In genomic region chr12:14995583-14996425, GRCh38 we compare ENCODE assay signal across 8 cellular contexts. TPM values are rescaled to one million over a fixed set of nuclear protein-coding genes. Genes with fewer than 3 reads are reported as not detected.
DNase-seq lines count a peak whose midpoint lies in the region; ATAC-seq and TF ChIP-seq lines count a peak whose summit lies in the region.

No MANE protein-coding gene starts in this region.

- peaks cover 24% of the 10 kb centered on the region for H3K4me1 Mint-ChIP-seq in activated CD8-positive, alpha-beta T cell treated with anti-CD3 and anti-CD28 coated beads for 36 hours (ENCODE audit: low read depth)
- no peaks in the 10 kb centered on the region for H3K4me1 Mint-ChIP-seq in glutamatergic neuron (ENCODE audit: low read depth, unreplicated experiment)

- H3K4me1 ChIP-seq in spleen: peaks cover 0 to 33% (median 8%) of the 10 kb centered on the region in 6 donors

- CTCF ChIA-PET in AG04449 (lab: Yijun Ruan, JAX): interaction anchor here (0.6 to 10.3 kb wide), 35 partner anchors 9 to 759 kb away, joined by 3 to 179 read pairs (median 4); partner anchors contain the start of genes ART4, C12orf60, ERP27 and RERG
- CTCF ChIA-PET in activated CD8-positive, alpha-beta T cell treated with anti-CD3 and anti-CD28 coated beads for 36 hours (lab: Charles Lee): interaction anchor here (0.6 to 6.0 kb wide), 42 partner anchors 8 to 385 kb away, joined by 3 to 95 read pairs (median 4); partner anchors contain the start of genes ART4, C12orf60, ERP27 and PDE6H

- H3K36me3 Mint-ChIP-seq in activated CD8-positive, alpha-beta T cell treated with anti-CD3 and anti-CD28 coated beads for 36 hours (ENCODE audit: low read depth): no peaks in the 10 kb centered on the region
- H3K36me3 Mint-ChIP-seq in glutamatergic neuron (ENCODE audit: unreplicated experiment): no peaks in the 10 kb centered on the region

- H3K27ac ChIP-seq in spleen: no peak overlapping the region

- TF ChIP-seq CTCF in AG04449 (IDR thresholded peaks at IDR 0.05; ENCODE audit: insufficient read depth, low read length, missing control alignments): peak; percentile 25
- peak; percentile 15; the same call in 1 of the 2 replicates for TF ChIP-seq CTCF in GM12875 (IDR thresholded peaks at IDR 0.05; ENCODE audit: borderline replicate concordance, insufficient read depth, low read depth, low read length)
- peak; percentile 61 for TF ChIP-seq CTCF in activated CD8-positive, alpha-beta T cell treated with anti-CD3 and anti-CD28 coated beads for 36 hours (IDR thresholded peaks at IDR 0.05)
- TF ChIP-seq CTCF in glutamatergic neuron (IDR thresholded peaks at IDR 0.05; ENCODE audit: partially characterized antibody, unreplicated experiment): peak; percentile 64
- peak; percentile 51 to 90 (median 77) for TF ChIP-seq CTCF in spleen (IDR thresholded peaks at IDR 0.05 in 8 of 11, conservative IDR thresholded peaks at IDR 0.05 in 3 of 11)

- H3K4me3 ChIP-seq in AG04449 (ENCODE audit: low read depth, low read length) (no peak overlapping the region), GM12875 (ENCODE audit: low read depth, low read length) (no peak overlapping the region), spleen (no peak overlapping the region)

- POLR2A ChIA-PET in AG04449 (lab: Yijun Ruan, JAX): no interaction called here
- POLR2A ChIA-PET in activated CD8-positive, alpha-beta T cell treated with anti-CD3 and anti-CD28 coated beads for 36 hours (lab: Charles Lee): interaction anchor here (0.6 to 1.3 kb wide), 7 partner anchors 8 to 224 kb away, joined by 3 to 4 read pairs (median 3); partner anchors contain the start of gene ARHGDIB

- no peak overlapping the region for H3K4me3 Mint-ChIP-seq in activated CD8-positive, alpha-beta T cell treated with anti-CD3 and anti-CD28 coated beads for 36 hours
- H3K4me3 Mint-ChIP-seq in glutamatergic neuron (ENCODE audit: unreplicated experiment): no peak overlapping the region

- no peaks in the 10 kb centered on the region for H3K27me3 Mint-ChIP-seq in activated CD8-positive, alpha-beta T cell treated with anti-CD3 and anti-CD28 coated beads for 36 hours
- H3K27me3 Mint-ChIP-seq in glutamatergic neuron (ENCODE audit: unreplicated experiment): no peaks in the 10 kb centered on the region

- H3K27me3 ChIP-seq in spleen (replicated peaks in 1 of 7): no peaks in the 10 kb centered on the region

- H3K9me3 ChIP-seq in spleen: peaks cover 0 to 5% (median 0%) of the 10 kb centered on the region in 8 donors

- H3K27ac Mint-ChIP-seq in activated CD8-positive, alpha-beta T cell treated with anti-CD3 and anti-CD28 coated beads for 36 hours: peak overlapping the region; percentile 61
- no peak overlapping the region for H3K27ac Mint-ChIP-seq in glutamatergic neuron (ENCODE audit: unreplicated experiment)

- peaks cover 6% of the 10 kb centered on the region for H3K9me3 Mint-ChIP-seq in activated CD8-positive, alpha-beta T cell treated with anti-CD3 and anti-CD28 coated beads for 36 hours
- H3K9me3 Mint-ChIP-seq in glutamatergic neuron (ENCODE audit: unreplicated experiment): no peaks in the 10 kb centered on the region

- ATAC-seq in activated CD8-positive, alpha-beta T cell treated with anti-CD3 and anti-CD28 coated beads for 36 hours: peak; percentile 51
- ATAC-seq in GM21423 (IDR thresholded peaks at IDR 0.05; ENCODE audit: unreplicated experiment): no peak

- H3K36me3 ChIP-seq in spleen: no peaks in the 10 kb centered on the region

- WGBS in spleen, 5 donors: 90 to 96% (median 92%) methylated on average over 3 of the region's 3 CpGs

- no peak for TF ChIP-seq POLR2A in spleen (IDR thresholded peaks at IDR 0.05)

- DNase-seq in AG04449 (ENCODE audit: low read depth, low spot score) (peak; percentile 28), NCI-H2029 (lab: John Stamatoyannopoulos, UW) (peak; percentile 47), glutamatergic neuron (no peak), spleen (no peak)
- DNase-seq in activated CD8-positive, alpha-beta T cell treated with anti-CD3 and anti-CD28 coated beads for 36 hours: no peak
- no peak for DNase-seq in activated effector memory CD4-positive, alpha-beta T cell treated with anti-CD3 and anti-CD28 coated beads, Interleukin-2, amount 50 U/mL, for 16 hours

- intact Hi-C loops in activated CD8-positive, alpha-beta T cell treated with anti-CD3 and anti-CD28 coated beads for 36 hours (cut with micrococcal nuclease): loop anchor here (1.0 to 5.0 kb wide), 2 partner anchors 151 to 274 kb away; no protein-coding TSS in a partner anchor
- intact Hi-C loops in spleen (cut with DNase I; ENCODE audit: low total_unique reads): loop anchor here (2.0 kb wide), 1 partner anchor 149 kb away; no protein-coding TSS in a partner anchor

RNA-seq across cellular contexts. Expression of gene PDE6H, which starts 23.0 kb away (rescaled TPM):
- not detected for total RNA-seq in activated CD8-positive, alpha-beta T cell treated with anti-CD3 and anti-CD28 coated beads for 36 hours
- total RNA-seq in glutamatergic neuron (ENCODE audit: unreplicated experiment): not detected
- 1 to 10 TPM in 1 of 7 donors, under 1 TPM in 2, not detected in 4; 0.37 to 2.6 (median 0.51) TPM for total RNA-seq in spleen
- not detected for polyA plus RNA-seq in spleen

RNA-seq across cellular contexts. Expression of gene ARHGDIB, which starts 34.4 kb away (rescaled TPM):
- total RNA-seq in activated CD8-positive, alpha-beta T cell treated with anti-CD3 and anti-CD28 coated beads for 36 hours: 100 to 1,000 TPM; 765 to 771 TPM
- total RNA-seq in glutamatergic neuron (ENCODE audit: unreplicated experiment) (not detected), spleen (100 to 1,000 TPM; 537 to 956 (median 706) TPM)
- polyA plus RNA-seq in spleen: 1,000 to 10,000 TPM in 1 of 3 donors, 100 to 1,000 TPM in 2; 835 to 1,063 (median 908) TPM

RNA-seq across cellular contexts. Expression of gene ERP27, which starts 57.5 kb away (rescaled TPM):
- total RNA-seq in activated CD8-positive, alpha-beta T cell treated with anti-CD3 and anti-CD28 coated beads for 36 hours: 1 to 10 TPM; 2.3 to 3.4 TPM
- total RNA-seq in glutamatergic neuron (ENCODE audit: unreplicated experiment) (not detected), spleen (1 to 10 TPM; 3.5 to 6.4 (median 4.3) TPM)
- 1 to 10 TPM; 1.3 to 2.0 (median 1.6) TPM for polyA plus RNA-seq in spleen

Comparison
In these comparisons a context has a peak if more than half of its experiments do, and no peak if none do; other contexts are left out.
1. DNase-seq: peak in AG04449 (single experiment) and NCI-H2029 (single experiment); none in activated CD8-positive, alpha-beta T cell treated with anti-CD3 and anti-CD28 coated beads for 36 hours (single experiment), glutamatergic neuron (single experiment), spleen (single experiment) and activated effector memory CD4-positive, alpha-beta T cell treated with anti-CD3 and anti-CD28 coated beads, Interleukin-2, amount 50 U/mL, for 16 hours (single experiment).
2. CTCF ChIP-seq: peak in every context shown above with its lines; median percentile 77 in spleen; 64 in glutamatergic neuron; 61 in activated CD8-positive, alpha-beta T cell treated with anti-CD3 and anti-CD28 coated beads for 36 hours; 25 in AG04449; 15 in GM12875.
3. RNA of gene ARHGDIB, which starts 34.4 kb away (total RNA-seq): 765 to 771 TPM in activated CD8-positive, alpha-beta T cell treated with anti-CD3 and anti-CD28 coated beads for 36 hours and 537 to 956 TPM in spleen; not detected in glutamatergic neuron (single experiment); every median in the first group is over 100 times any median in the second.